ENCODE assay signal across 7 cellular contexts in the genomic region with DNA sequence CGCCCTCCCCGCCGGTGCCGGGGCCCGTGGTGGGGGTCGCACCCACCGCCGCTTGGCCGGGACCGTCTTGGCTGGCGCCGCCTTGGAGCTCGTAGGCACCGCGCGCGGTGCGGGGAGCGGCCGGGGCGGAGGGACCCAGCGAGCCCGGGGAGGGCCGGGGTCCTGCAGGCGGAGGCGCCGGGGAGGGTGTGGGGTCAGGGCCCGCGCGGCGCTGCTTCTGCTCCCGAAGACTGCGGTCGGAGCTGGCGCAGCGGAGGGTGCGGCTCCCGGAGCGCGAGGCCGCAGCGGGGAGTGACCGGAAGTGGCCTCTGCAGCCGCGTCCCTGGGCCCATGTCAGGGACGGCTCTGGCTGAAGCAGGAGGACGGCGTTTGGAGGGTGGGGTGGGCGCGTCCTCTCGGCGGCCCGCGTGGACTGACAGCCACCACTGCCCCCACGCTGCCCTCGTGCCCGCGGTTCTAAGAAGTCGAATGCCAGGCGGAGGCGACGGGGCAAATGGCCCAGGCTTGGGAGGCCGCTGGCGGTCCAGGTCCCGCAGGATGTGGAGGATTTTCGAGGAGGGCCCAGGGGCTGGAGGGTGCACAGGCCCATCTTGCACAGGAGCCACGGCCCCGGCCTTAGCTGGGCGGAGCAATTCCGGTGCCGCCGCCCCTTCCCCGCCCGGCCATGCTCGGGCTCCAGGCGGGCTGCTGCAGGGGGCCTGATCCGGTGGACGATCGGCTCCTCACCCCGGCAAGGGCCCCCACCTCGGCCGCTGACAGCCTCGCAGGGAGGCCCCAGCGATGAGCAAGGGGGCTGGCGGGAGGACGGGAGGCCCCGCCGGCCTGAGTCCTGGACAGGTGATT. TPM values are rescaled to one million over a fixed set of nuclear protein-coding genes. Genes with fewer than 3 reads are reported as not detected.
DNase-seq lines count a peak whose midpoint lies in the region; ATAC-seq and TF ChIP-seq lines count a peak whose summit lies in the region.

No MANE protein-coding gene starts in this region.

- DNase-seq in OCI-M1 (lab: John Stamatoyannopoulos, UW) (peak; percentile 54), left lung (peak; percentile 77 to 94), DMS153 (lab: John Stamatoyannopoulos, UW) (no peak)
- no peak for DNase-seq in stimulated activated naive CD8-positive, alpha-beta T cell treated with anti-CD3 and anti-CD28 coated beads, Interleukin-15, amount 100 ng/mL, for 72 hours

- WGBS in ectodermal cell, 2 experiments = 1% methylated on average over 88 of the region's 88 CpGs

- H3K9me3 Mint-ChIP-seq in stimulated activated naive CD8-positive, alpha-beta T cell treated with anti-CD3 and anti-CD28 coated beads, Interleukin-15, amount 100 ng/mL, for 72 hours = no peaks in the 10 kb centered on the region

- peak overlapping the region; percentile 56 to 65 for H3K4me3 Mint-ChIP-seq in stimulated activated naive CD8-positive, alpha-beta T cell treated with anti-CD3 and anti-CD28 coated beads, Interleukin-15, amount 100 ng/mL, for 72 hours

- H3K27me3 Mint-ChIP-seq in stimulated activated naive CD8-positive, alpha-beta T cell treated with anti-CD3 and anti-CD28 coated beads, Interleukin-15, amount 100 ng/mL, for 72 hours = peaks cover 68% of the 10 kb centered on the region

- no peaks in the 10 kb centered on the region for H3K4me1 ChIP-seq in ectodermal cell (ENCODE audit: control insufficient read depth, insufficient read depth, low read length)
- peaks cover 6 to 25% of the 10 kb centered on the region in 2 donors for H3K4me1 ChIP-seq in left lung

- TF ChIP-seq CTCF in left lung (IDR thresholded peaks at IDR 0.05) = no peak

- no peak overlapping the region for H3K27ac Mint-ChIP-seq in stimulated activated naive CD8-positive, alpha-beta T cell treated with anti-CD3 and anti-CD28 coated beads, Interleukin-15, amount 100 ng/mL, for 72 hours

- peak overlapping the region; percentile 65 for H3K4me3 ChIP-seq in ectodermal cell (ENCODE audit: insufficient read depth, low read depth, low read length)
- H3K4me3 ChIP-seq in left lung = peak overlapping the region; percentile 64 to 65

- intact Hi-C loops in left lung (cut with DNase I) = no loop called here

- ATAC-seq in GM18502 (IDR thresholded peaks at IDR 0.05; ENCODE audit: poor library complexity, unreplicated experiment) (peak; percentile 40), left lung (peak; percentile 94), HG02938 (IDR thresholded peaks at IDR 0.05; ENCODE audit: unreplicated experiment) (no peak)
- peak; percentile 58 for ATAC-seq in stimulated activated naive CD8-positive, alpha-beta T cell treated with anti-CD3 and anti-CD28 coated beads, Interleukin-15, amount 100 ng/mL, for 72 hours

- H3K36me3 ChIP-seq in ectodermal cell (ENCODE audit: control insufficient read depth, insufficient read depth, low read length) = no peaks in the 10 kb centered on the region
- no peaks in the 10 kb centered on the region for H3K36me3 ChIP-seq in left lung

- peaks cover 35% of the 10 kb centered on the region for H3K27me3 ChIP-seq in ectodermal cell (ENCODE audit: control insufficient read depth, insufficient read depth, low read length, poor library complexity, severe bottlenecking)
- H3K27me3 ChIP-seq in left lung = peaks cover 0 to 47% of the 10 kb centered on the region in 2 donors

- H3K4me1 Mint-ChIP-seq in stimulated activated naive CD8-positive, alpha-beta T cell treated with anti-CD3 and anti-CD28 coated beads, Interleukin-15, amount 100 ng/mL, for 72 hours = peaks cover 7% of the 10 kb centered on the region

- H3K27ac ChIP-seq in ectodermal cell (ENCODE audit: insufficient read depth, low read depth, low read length, poor library complexity, severe bottlenecking) = no peak overlapping the region
- H3K27ac ChIP-seq in left lung = peak overlapping the region; percentile 65 to 78

- H3K9me3 ChIP-seq in ectodermal cell (ENCODE audit: control insufficient read depth, low read length) (no peaks in the 10 kb centered on the region), left lung (no peaks in the 10 kb centered on the region)

RNA-seq across cellular contexts. Expression of a gene that starts 7.7 kb away (rescaled TPM):
- polyA plus RNA-seq in ectodermal cell (2013, experiment 1 of 4) = 21.2 TPM
- 22.6 TPM for polyA plus RNA-seq in ectodermal cell (2013, experiment 2 of 4)
- 19.8 TPM for polyA plus RNA-seq in ectodermal cell (2013, experiment 3 of 4)
- 16.6 TPM for polyA plus RNA-seq in ectodermal cell (2013, experiment 4 of 4)
- 1 to 10 TPM; 6.9 to 7.1 TPM for total RNA-seq in left lung

RNA-seq across cellular contexts. Expression of a gene that starts 33.2 kb away (rescaled TPM):
- polyA plus RNA-seq in ectodermal cell (2013, experiment 1 of 4) = 18.1 TPM
- 19.6 TPM for polyA plus RNA-seq in ectodermal cell (2013, experiment 2 of 4)
- polyA plus RNA-seq in ectodermal cell (2013, experiment 3 of 4) = 16.5 TPM
- 18.9 TPM for polyA plus RNA-seq in ectodermal cell (2013, experiment 4 of 4)
- total RNA-seq in left lung = 1 to 10 TPM; 3.4 to 3.8 TPM

RNA-seq across cellular contexts. Expression of a gene that starts 60.0 kb away (rescaled TPM):
- polyA plus RNA-seq in ectodermal cell (2013, experiment 1 of 4) = 19.5 TPM
- polyA plus RNA-seq in ectodermal cell (2013, experiment 2 of 4) = 24.0 TPM
- polyA plus RNA-seq in ectodermal cell (2013, experiment 3 of 4) = 26.5 TPM
- polyA plus RNA-seq in ectodermal cell (2013, experiment 4 of 4) = 27.8 TPM
- 10 to 100 TPM; 22.9 to 26.5 TPM for total RNA-seq in left lung

Comparison
In these comparisons a context has a peak if more than half of its experiments do, and no peak if none do; other contexts are left out.
1. DNase-seq: peak in OCI-M1 (single experiment) and left lung (2 of 2); none in stimulated activated naive CD8-positive, alpha-beta T cell treated with anti-CD3 and anti-CD28 coated beads, Interleukin-15, amount 100 ng/mL, for 72 hours (0 of 2) and DMS153 (single experiment).